Comparison of ENCODE assay signal across 1 cellular context in the genomic region with DNA sequence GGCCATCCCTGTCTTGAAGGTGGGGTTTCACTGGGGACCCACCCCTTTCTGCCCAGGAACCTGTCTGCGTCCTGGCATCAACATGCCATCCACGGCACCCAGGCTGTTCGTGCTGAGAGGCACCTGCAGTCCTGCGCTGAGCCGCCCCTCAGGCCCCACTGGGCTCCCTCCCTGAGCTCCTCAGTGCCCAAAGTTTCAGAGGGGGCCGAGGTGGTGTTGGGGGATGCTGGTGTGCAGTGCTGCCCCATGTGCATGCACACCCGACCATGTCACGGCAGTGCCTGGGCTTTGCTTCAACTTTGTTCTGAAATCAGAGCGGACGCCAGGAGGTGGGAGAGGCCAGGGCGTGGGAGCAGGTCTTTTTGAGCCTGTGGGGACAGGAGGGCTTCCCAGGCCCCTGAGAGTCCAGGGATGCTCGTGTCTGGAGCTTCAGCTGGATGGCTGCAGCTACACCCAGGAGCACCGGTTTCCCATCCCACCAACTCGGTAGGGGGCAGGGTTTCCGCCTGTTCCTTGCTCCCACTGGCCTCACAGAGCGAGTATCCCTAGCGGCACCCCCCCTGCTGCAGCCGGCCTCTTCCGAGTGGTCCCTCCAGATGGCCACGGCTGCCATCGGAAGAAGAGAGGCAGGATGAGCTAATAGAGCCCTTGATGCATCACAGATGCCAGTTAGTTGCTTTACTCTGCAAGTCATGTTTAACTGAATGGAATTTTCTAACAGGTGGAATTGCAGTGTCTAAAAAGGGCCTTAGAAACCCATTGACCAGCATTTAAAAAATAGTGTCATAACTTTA.
TF ChIP-seq lines count a peak whose summit lies in the region.

No MANE protein-coding gene starts in this region.

TF ChIP-seq in HepG2, 621 proteins besides CTCF, POLR2A, EP300 and RAD21:
- peak; percentile 62 for TF ChIP-seq AGO2 (optimal IDR thresholded peaks at IDR 0.05; ENCODE audit: low read depth, low read length)
- TF ChIP-seq, protein P1, sequence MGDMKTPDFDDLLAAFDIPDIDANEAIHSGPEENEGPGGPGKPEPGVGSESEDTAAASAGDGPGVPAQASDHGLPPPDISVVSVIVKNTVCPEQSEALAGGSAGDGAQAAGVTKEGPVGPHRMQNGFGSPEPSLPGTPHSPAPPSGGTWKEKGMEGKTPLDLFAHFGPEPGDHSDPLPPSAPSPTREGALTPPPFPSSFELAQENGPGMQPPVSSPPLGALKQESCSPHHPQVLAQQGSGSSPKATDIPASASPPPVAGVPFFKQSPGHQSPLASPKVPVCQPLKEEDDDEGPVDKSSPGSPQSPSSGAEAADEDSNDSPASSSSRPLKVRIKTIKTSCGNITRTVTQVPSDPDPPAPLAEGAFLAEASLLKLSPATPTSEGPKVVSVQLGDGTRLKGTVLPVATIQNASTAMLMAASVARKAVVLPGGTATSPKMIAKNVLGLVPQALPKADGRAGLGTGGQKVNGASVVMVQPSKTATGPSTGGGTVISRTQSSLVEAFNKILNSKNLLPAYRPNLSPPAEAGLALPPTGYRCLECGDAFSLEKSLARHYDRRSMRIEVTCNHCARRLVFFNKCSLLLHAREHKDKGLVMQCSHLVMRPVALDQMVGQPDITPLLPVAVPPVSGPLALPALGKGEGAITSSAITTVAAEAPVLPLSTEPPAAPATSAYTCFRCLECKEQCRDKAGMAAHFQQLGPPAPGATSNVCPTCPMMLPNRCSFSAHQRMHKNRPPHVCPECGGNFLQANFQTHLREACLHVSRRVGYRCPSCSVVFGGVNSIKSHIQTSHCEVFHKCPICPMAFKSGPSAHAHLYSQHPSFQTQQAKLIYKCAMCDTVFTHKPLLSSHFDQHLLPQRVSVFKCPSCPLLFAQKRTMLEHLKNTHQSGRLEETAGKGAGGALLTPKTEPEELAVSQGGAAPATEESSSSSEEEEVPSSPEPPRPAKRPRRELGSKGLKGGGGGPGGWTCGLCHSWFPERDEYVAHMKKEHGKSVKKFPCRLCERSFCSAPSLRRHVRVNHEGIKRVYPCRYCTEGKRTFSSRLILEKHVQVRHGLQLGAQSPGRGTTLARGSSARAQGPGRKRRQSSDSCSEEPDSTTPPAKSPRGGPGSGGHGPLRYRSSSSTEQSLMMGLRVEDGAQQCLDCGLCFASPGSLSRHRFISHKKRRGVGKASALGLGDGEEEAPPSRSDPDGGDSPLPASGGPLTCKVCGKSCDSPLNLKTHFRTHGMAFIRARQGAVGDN (CRISPR knock-in tag; IDR thresholded peaks at IDR 0.05): peak; percentile 8; the same call in 1 of the 2 replicates
- TF ChIP-seq NFIB (CRISPR knock-in tag; IDR thresholded peaks at IDR 0.05; ENCODE audit: borderline replicate concordance): no peak
